ENCODE assay signal across 11 cellular contexts in the genomic region with DNA sequence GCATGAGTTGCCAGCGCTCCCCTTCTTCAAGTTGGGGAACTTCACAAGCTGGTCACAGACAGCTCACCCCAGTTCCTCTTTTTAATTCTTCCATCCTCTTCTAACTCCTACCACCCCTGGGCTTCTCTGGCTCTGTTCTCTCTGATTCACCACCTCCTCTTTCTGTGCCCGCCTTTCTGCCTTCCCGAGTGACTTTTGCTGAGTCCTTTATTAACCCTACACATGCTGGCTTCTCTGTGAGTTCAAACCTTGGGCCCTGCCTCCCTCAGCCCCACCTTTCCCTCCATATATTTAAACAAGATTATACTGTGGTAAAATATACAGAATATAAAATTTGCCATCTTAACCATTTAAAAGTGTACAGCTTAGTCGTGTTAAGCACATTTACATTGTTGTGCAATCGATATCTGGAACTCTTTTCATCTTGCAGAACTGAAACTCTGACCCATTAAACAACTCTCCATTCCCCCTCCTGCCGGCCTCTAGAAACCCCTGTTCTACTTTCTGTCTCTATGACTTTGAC. TPM values are rescaled to one million over a fixed set of nuclear protein-coding genes. Genes with fewer than 3 reads are reported as not detected.
DNase-seq lines count a peak whose midpoint lies in the region; ATAC-seq and TF ChIP-seq lines count a peak whose summit lies in the region.
"Had no signal": no experiment of that assay in that cellular context is flagged by ENCODE, and none has a peak within 500 bp of the region (broad histone marks: within the 10 kb centered on the region; RNA-seq: fewer than 3 reads in every experiment).

No MANE protein-coding gene starts in this region.

- ATAC-seq in GM21367 (IDR thresholded peaks at IDR 0.05; ENCODE audit: unreplicated experiment) (peak; percentile 50), HG03457 (IDR thresholded peaks at IDR 0.05; ENCODE audit: unreplicated experiment) (peak; percentile 55), esophagus mucosa (peak; percentile 19)
- ATAC-seq in stimulated activated effector memory CD8-positive, alpha-beta T cell treated with anti-CD3 and anti-CD28 coated beads, Interleukin-12 subunit alpha, Interleukin-12 subunit beta, amount 100 ng/mL, for 72 hours: no peak

- H3K4me1 Mint-ChIP-seq in CD14-positive monocyte: peaks cover 94% of the 10 kb centered on the region
- H3K4me1 Mint-ChIP-seq in stimulated activated effector memory CD8-positive, alpha-beta T cell treated with anti-CD3 and anti-CD28 coated beads, Interleukin-12 subunit alpha, Interleukin-12 subunit beta, amount 100 ng/mL, for 72 hours: peaks cover 36% of the 10 kb centered on the region

- H3K4me3 Mint-ChIP-seq in CD14-positive monocyte: peak overlapping the region; percentile 4 to 43
- H3K4me3 Mint-ChIP-seq in stimulated activated effector memory CD8-positive, alpha-beta T cell treated with anti-CD3 and anti-CD28 coated beads, Interleukin-12 subunit alpha, Interleukin-12 subunit beta, amount 100 ng/mL, for 72 hours: no peak overlapping the region

- no peaks in the 10 kb centered on the region for H3K9me3 Mint-ChIP-seq in CD14-positive monocyte
- no peaks in the 10 kb centered on the region for H3K9me3 Mint-ChIP-seq in stimulated activated effector memory CD8-positive, alpha-beta T cell treated with anti-CD3 and anti-CD28 coated beads, Interleukin-12 subunit alpha, Interleukin-12 subunit beta, amount 100 ng/mL, for 72 hours

- no peak for TF ChIP-seq CTCF in CD14-positive monocyte (IDR thresholded peaks at IDR 0.05)

- H3K27ac Mint-ChIP-seq in CD14-positive monocyte: peak overlapping the region; percentile 94 to 100 (median 99)
- H3K27ac Mint-ChIP-seq in stimulated activated effector memory CD8-positive, alpha-beta T cell treated with anti-CD3 and anti-CD28 coated beads, Interleukin-12 subunit alpha, Interleukin-12 subunit beta, amount 100 ng/mL, for 72 hours: no peak overlapping the region

- in situ Hi-C loops in ACHN (cut with HindIII; ENCODE audit: low pct_ligation_motif_present, low pct_unique_long_range_greater_than_20kb, low sequenced_read_pairs): no loop called here

- peaks cover 0 to 5% (median 0%) of the 10 kb centered on the region in 3 donors for H3K27me3 Mint-ChIP-seq in CD14-positive monocyte (ENCODE audit: low read depth in 3 of 3)

- peaks cover 15 to 45% of the 10 kb centered on the region in 2 donors for H3K36me3 Mint-ChIP-seq in CD14-positive monocyte
- no peaks in the 10 kb centered on the region for H3K36me3 Mint-ChIP-seq in stimulated activated effector memory CD8-positive, alpha-beta T cell treated with anti-CD3 and anti-CD28 coated beads, Interleukin-12 subunit alpha, Interleukin-12 subunit beta, amount 100 ng/mL, for 72 hours

- intact Hi-C loops in CD14-positive monocyte (cut with micrococcal nuclease): loop anchor here in 1 of 2 donors (5.0 kb wide), 1 partner anchor 106 kb away; the partner anchor contains the start of gene SNX30

- DNase-seq in CD14-positive monocyte (ENCODE audit: low spot score) (peak; percentile 80), D341Med (ENCODE audit: low spot score) (no peak), ACHN (no peak), NCI-H1436 (lab: John Stamatoyannopoulos, UW) (no peak)
- no peak for DNase-seq in stimulated activated effector memory CD8-positive, alpha-beta T cell treated with anti-CD3 and anti-CD28 coated beads, Interleukin-12 subunit alpha, Interleukin-12 subunit beta, amount 100 ng/mL, for 72 hours (ENCODE audit: low spot score in 2 of 2)
- DNase-seq: amniotic stem cell, DMS79 treated with DMSO at 0.1 percent for 48 hours, NCI-H2171 had no signal

RNA-seq across cellular contexts. Expression of gene SLC46A2, which starts 32.0 kb away (rescaled TPM):
- 10 to 100 TPM; 45.1 to 87.0 TPM for polyA plus RNA-seq in CD14-positive monocyte
- total RNA-seq in esophagus mucosa: 0.44 TPM
